In genomic region chr2:61620244-61621159, GRCh38 we compare ENCODE assay signal across 9 cellular contexts.
A peak's percentile ranks its signal among the peaks of the same experiment; 100 is the strongest.
DNase-seq lines count a peak whose midpoint lies in the region; ATAC-seq and TF ChIP-seq lines count a peak whose summit lies in the region.
"Had no signal": no experiment of that assay in that cellular context is flagged by ENCODE, and none has a peak within 500 bp of the region (broad histone marks: within the 10 kb centered on the region; RNA-seq: fewer than 3 reads in every experiment).

No MANE protein-coding gene starts in this region.

- H2BK120ac ChIP-seq in mesendoderm (ENCODE audit: low read depth, low read length): no peak overlapping the region

- H3K4me2 ChIP-seq in mesendoderm (ENCODE audit: low read length): no peak overlapping the region

- H2BK5ac ChIP-seq in mesendoderm (ENCODE audit: low read length): no peak overlapping the region

- no CpG with 5 or more reads among the region's 6 CpGs for WGBS in mesendoderm (ENCODE audit: extremely low coverage, insufficient coverage, low lambda C conversion rate)

- H3K36me3 ChIP-seq in mesendoderm (ENCODE audit: control insufficient read depth, insufficient read depth, low read length): no peaks in the 10 kb centered on the region

- H3K79me1 ChIP-seq in mesendoderm (ENCODE audit: low read length): no peaks in the 10 kb centered on the region

- ATAC-seq in activated naive CD8-positive, alpha-beta T cell treated with anti-CD3 and anti-CD28 coated beads, Interleukin-2, amount 50 U/mL, for 24 hours: peak; percentile 80
- no peak for ATAC-seq in GM21786 (IDR thresholded peaks at IDR 0.05; ENCODE audit: unreplicated experiment)
- ATAC-seq: effector memory CD8-positive, alpha-beta T cell; naive thymus-derived CD4-positive, alpha-beta T cell had no signal

- H3K4me1 ChIP-seq in mesendoderm (ENCODE audit: control insufficient read depth, low read depth, low read length): no peaks in the 10 kb centered on the region

- no peak overlapping the region for H3K4ac ChIP-seq in mesendoderm (ENCODE audit: low read depth, low read length)

- H4K8ac ChIP-seq in mesendoderm (ENCODE audit: low read depth, low read length): no peak overlapping the region

- H3K4me1 Mint-ChIP-seq in activated naive CD8-positive, alpha-beta T cell treated with anti-CD3 and anti-CD28 coated beads, Interleukin-2, amount 50 U/mL, for 24 hours: peaks cover 7% of the 10 kb centered on the region
- H3K4me1 Mint-ChIP-seq: naive thymus-derived CD4-positive, alpha-beta T cell had no signal

- H3K9ac ChIP-seq in mesendoderm (ENCODE audit: low read length): no peak overlapping the region

- H3K4me3 Mint-ChIP-seq in activated naive CD8-positive, alpha-beta T cell treated with anti-CD3 and anti-CD28 coated beads, Interleukin-2, amount 50 U/mL, for 24 hours: no peak overlapping the region
- H3K4me3 Mint-ChIP-seq: effector memory CD8-positive, alpha-beta T cell; naive thymus-derived CD4-positive, alpha-beta T cell had no signal

- TF ChIP-seq CTCF in coronary artery (IDR thresholded peaks at IDR 0.05): no peak

- no peaks in the 10 kb centered on the region for H3K36me3 Mint-ChIP-seq in activated naive CD8-positive, alpha-beta T cell treated with anti-CD3 and anti-CD28 coated beads, Interleukin-2, amount 50 U/mL, for 24 hours (ENCODE audit: low read depth)
- H3K36me3 Mint-ChIP-seq: naive thymus-derived CD4-positive, alpha-beta T cell had no signal

- no peak overlapping the region for H4K5ac ChIP-seq in mesendoderm (ENCODE audit: low read length)

- H3K27ac Mint-ChIP-seq in activated naive CD8-positive, alpha-beta T cell treated with anti-CD3 and anti-CD28 coated beads, Interleukin-2, amount 50 U/mL, for 24 hours: no peak overlapping the region
- H3K27ac Mint-ChIP-seq: effector memory CD8-positive, alpha-beta T cell; naive thymus-derived CD4-positive, alpha-beta T cell had no signal

- H3K56ac ChIP-seq in mesendoderm (ENCODE audit: low read length): no peak overlapping the region

- H3K27ac ChIP-seq in mesendoderm (ENCODE audit: low read depth, low read length) (no peak overlapping the region), coronary artery (no peak overlapping the region)

- no peaks in the 10 kb centered on the region for H3K27me3 Mint-ChIP-seq in activated naive CD8-positive, alpha-beta T cell treated with anti-CD3 and anti-CD28 coated beads, Interleukin-2, amount 50 U/mL, for 24 hours
- H3K27me3 Mint-ChIP-seq: effector memory CD8-positive, alpha-beta T cell; naive thymus-derived CD4-positive, alpha-beta T cell had no signal

- H3K23ac ChIP-seq in mesendoderm (ENCODE audit: low read length): no peak overlapping the region

- no peaks in the 10 kb centered on the region for H3K79me2 ChIP-seq in mesendoderm (ENCODE audit: control insufficient read depth, insufficient read depth, low read length)

- DNase-seq in GM04504 (ENCODE audit: low read depth): peak; percentile 53
- DNase-seq in HT-29 (ENCODE audit: low spot score): peak; percentile 41
- no peak for DNase-seq in activated naive CD8-positive, alpha-beta T cell treated with anti-CD3 and anti-CD28 coated beads, Interleukin-2, amount 50 U/mL, for 24 hours
- peak; percentile 60 for DNase-seq in mesendoderm
- no peak for DNase-seq in activated effector memory CD4-positive, alpha-beta T cell treated with anti-CD3 and anti-CD28 coated beads, Interleukin-2, amount 50 U/mL, for 16 hours
- DNase-seq in coronary artery (ENCODE audit: low spot score): no peak
- DNase-seq: effector memory CD8-positive, alpha-beta T cell; naive thymus-derived CD4-positive, alpha-beta T cell had no signal

- H3K9me3 Mint-ChIP-seq in activated naive CD8-positive, alpha-beta T cell treated with anti-CD3 and anti-CD28 coated beads, Interleukin-2, amount 50 U/mL, for 24 hours: no peaks in the 10 kb centered on the region
- H3K9me3 Mint-ChIP-seq: effector memory CD8-positive, alpha-beta T cell; naive thymus-derived CD4-positive, alpha-beta T cell had no signal

- H3K18ac ChIP-seq in mesendoderm (ENCODE audit: low read length): no peak overlapping the region

- H3K27me3 ChIP-seq in mesendoderm (ENCODE audit: insufficient read depth, low read length, poor library complexity): no peaks in the 10 kb centered on the region

- no peak overlapping the region for H2AK5ac ChIP-seq in mesendoderm (ENCODE audit: low read length)

- H3K4me3 ChIP-seq in mesendoderm (ENCODE audit: low read length) (no peak overlapping the region), coronary artery (no peak overlapping the region)

- no peak overlapping the region for H2BK15ac ChIP-seq in mesendoderm (replicated peaks; ENCODE audit: low read depth)

Comparison
In these comparisons a context has a peak if more than half of its experiments do, and no peak if none do; other contexts are left out.
1. DNase-seq: peak in GM04504 (single experiment), HT-29 (single experiment) and mesendoderm (single experiment); none in activated naive CD8-positive, alpha-beta T cell treated with anti-CD3 and anti-CD28 coated beads, Interleukin-2, amount 50 U/mL, for 24 hours (single experiment), activated effector memory CD4-positive, alpha-beta T cell treated with anti-CD3 and anti-CD28 coated beads, Interleukin-2, amount 50 U/mL, for 16 hours (single experiment) and coronary artery (single experiment).